ENCODE assay signal across 24 cellular contexts in the genomic region with DNA sequence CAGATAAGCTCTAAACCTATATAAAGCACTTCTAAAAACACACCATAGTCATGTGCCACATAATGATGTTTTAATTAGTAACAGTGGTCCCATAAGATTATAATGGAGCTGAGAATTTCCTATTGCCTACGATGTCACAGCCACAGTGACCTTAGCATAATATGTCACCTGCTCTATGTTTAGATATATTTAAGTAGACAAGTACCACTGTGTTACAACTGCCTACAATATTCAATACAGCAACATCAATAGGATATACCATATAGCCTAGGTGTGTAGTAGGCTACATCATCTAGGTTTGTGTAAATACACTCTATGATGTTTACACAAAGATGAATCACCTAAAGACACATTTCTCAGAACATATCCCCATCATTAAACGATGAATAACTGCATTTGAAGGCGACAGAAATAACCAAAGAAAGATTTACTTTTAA. TPM values are rescaled to one million over a fixed set of nuclear protein-coding genes. Genes with fewer than 3 reads are reported as not detected.
A peak's percentile ranks its signal among the peaks of the same experiment; 100 is the strongest.
DNase-seq lines count a peak whose midpoint lies in the region; ATAC-seq, FAIRE-seq and TF ChIP-seq lines count a peak whose summit lies in the region.
"Had no signal": no experiment of that assay in that cellular context is flagged by ENCODE, and none has a peak within 500 bp of the region (broad histone marks: within the 10 kb centered on the region; RNA-seq: fewer than 3 reads in every experiment).

No MANE protein-coding gene starts in this region.

- H3K36me3 ChIP-seq in PC-9 (ENCODE audit: low read depth) (no peaks in the 10 kb centered on the region), keratinocyte (ENCODE audit: control insufficient read depth in 2 of 2, extremely low read depth in 1 of 2, insufficient read depth in 2 of 2, low read length in 2 of 2) (no peaks in the 10 kb centered on the region), spleen (peaks cover 0 to 3% (median 0%) of the 10 kb centered on the region in 6 donors), Karpas-422 (ENCODE audit: insufficient read depth, low read length) (no peaks in the 10 kb centered on the region)
- H3K36me3 ChIP-seq: BE2C, neutrophil, prostate gland had no signal

- BruUV-seq in PC-9 (replicated peaks; lab: Mats Ljungman, UMichigan): no TSS peak

- H3K9ac ChIP-seq in keratinocyte (ENCODE audit: control insufficient read depth, extremely low read depth, insufficient read depth, low read length): no peak overlapping the region
- H3K9ac ChIP-seq in Karpas-422 (ENCODE audit: low read length): no peak overlapping the region
- H3K9ac ChIP-seq: GM23248 had no signal

- ATAC-seq in GM18519 (IDR thresholded peaks at IDR 0.05; ENCODE audit: low FRiP score, unreplicated experiment): no peak
- ATAC-seq: SK-N-SH treated with all-trans-retinoic acid at 6 μM for 48 hours had no signal

- no peaks in the 10 kb centered on the region for H3K9me1 ChIP-seq in keratinocyte (ENCODE audit: control insufficient read depth, extremely low read depth, insufficient read depth, low read length)

- TF ChIP-seq CTCF in PC-9 (conservative IDR thresholded peaks at IDR 0.05) (no peak), keratinocyte (optimal IDR thresholded peaks at IDR 0.05 in 1 of 3, IDR thresholded peaks at IDR 0.05 in 1 of 3, conservative IDR thresholded peaks at IDR 0.05 in 1 of 3; ENCODE audit: extremely low read depth in 1 of 3, insufficient read depth in 2 of 3, low read length in 3 of 3) (no peak), spleen (IDR thresholded peaks at IDR 0.05 in 8 of 11, conservative IDR thresholded peaks at IDR 0.05 in 3 of 11) (no peak)

- WGBS in spleen, 5 donors: 86 to 97% (median 92%) methylated on average over 3 of the region's 3 CpGs

- H3K4me2 ChIP-seq in PC-9: peak overlapping the region; percentile 47
- no peak overlapping the region for H3K4me2 ChIP-seq in keratinocyte (ENCODE audit: control insufficient read depth, extremely low read depth, insufficient read depth, low read depth, low read length)
- H3K4me2 ChIP-seq in Karpas-422 (ENCODE audit: low read depth, low read length, poor library complexity, severe bottlenecking): no peak overlapping the region

- POLR2A ChIA-PET in PC-9 (lab: Charles Lee; ENCODE audit: unreplicated experiment): interaction anchor here (0.6 kb wide), 1 partner anchor 202 kb away, joined by 6 read pairs; no protein-coding TSS in a partner anchor

- H3K9me3 ChIP-seq in PC-9 (ENCODE audit: insufficient read depth, low read depth) (no peaks in the 10 kb centered on the region), keratinocyte (ENCODE audit: control insufficient read depth, low read depth, low read length) (no peaks in the 10 kb centered on the region), spleen (no peaks in the 10 kb centered on the region), Karpas-422 (ENCODE audit: low read length) (no peaks in the 10 kb centered on the region)
- H3K9me3 ChIP-seq: BE2C, Caco-2, neutrophil, prostate gland had no signal

- dilution Hi-C loops in keratinocyte (cut with MboI; ENCODE audit: extremely low pct_ligation_motif_present, low sequenced_read_pairs): no loop called here

- peaks cover 18% of the 10 kb centered on the region for H3K4me1 ChIP-seq in PC-9 (replicated peaks; ENCODE audit: insufficient read depth)
- H3K4me1 ChIP-seq in keratinocyte (ENCODE audit: control insufficient read depth, extremely low read depth, insufficient read depth, low read length): no peaks in the 10 kb centered on the region
- no peaks in the 10 kb centered on the region for H3K4me1 ChIP-seq in spleen
- peaks cover 4% of the 10 kb centered on the region for H3K4me1 ChIP-seq in Karpas-422 (ENCODE audit: low read length)
- H3K4me1 ChIP-seq: BE2C, Caco-2, prostate gland had no signal

- H3K4me3 ChIP-seq in PC-9 (no peak overlapping the region), keratinocyte (ENCODE audit: control insufficient read depth in 2 of 3, extremely low read depth in 1 of 3, insufficient read depth in 2 of 3, low read depth in 1 of 3, low read length in 3 of 3) (no peak overlapping the region), spleen (no peak overlapping the region), Karpas-422 (ENCODE audit: low read length) (no peak overlapping the region)
- H3K4me3 ChIP-seq: GM23248, prostate gland had no signal

- TF ChIP-seq POLR2A in GM12892 (IDR thresholded peaks at IDR 0.05; ENCODE audit: low read depth, low read length) (no peak), spleen (IDR thresholded peaks at IDR 0.05) (no peak)

- H2AFZ ChIP-seq in PC-9: no peak overlapping the region
- H2AFZ ChIP-seq in keratinocyte (ENCODE audit: control insufficient read depth, low read length): no peak overlapping the region
- no peak overlapping the region for H2AFZ ChIP-seq in Karpas-422 (ENCODE audit: low read length)
- H2AFZ ChIP-seq: GM23248 had no signal

- FAIRE-seq in GM12892 (lab: Jason Lieb, UNC) (peak; percentile 46), keratinocyte (lab: Jason Lieb, UNC) (peak; percentile 20)

- H3K27me3 ChIP-seq in PC-9 (ENCODE audit: insufficient read depth, low read depth) (no peaks in the 10 kb centered on the region), keratinocyte (ENCODE audit: control insufficient read depth, extremely low read depth, insufficient read depth, low read length) (no peaks in the 10 kb centered on the region), spleen (replicated peaks in 1 of 7) (no peaks in the 10 kb centered on the region), Karpas-422 (ENCODE audit: low read length) (no peaks in the 10 kb centered on the region)
- H3K27me3 ChIP-seq: BE2C, neutrophil had no signal

- H3K79me2 ChIP-seq in PC-9 (ENCODE audit: low read depth): peaks cover 30% of the 10 kb centered on the region
- H3K79me2 ChIP-seq in keratinocyte (ENCODE audit: control insufficient read depth, insufficient read depth, low read length): peaks cover 55% of the 10 kb centered on the region
- H3K79me2 ChIP-seq in Karpas-422 (ENCODE audit: low read length): peaks cover 71% of the 10 kb centered on the region

- H3K9me2 ChIP-seq in PC-9 (ENCODE audit: insufficient read depth) (0 out of 2 replicates have a peak, but pooled peaks cover 5% of the 10 kb centered on the region), Karpas-422 (replicated peaks; ENCODE audit: insufficient read depth, low read length) (no peaks in the 10 kb centered on the region)

- CTCF ChIA-PET in PC-9 (lab: Charles Lee): no interaction called here

- intact Hi-C loops in PC-9 (cut with micrococcal nuclease; ENCODE audit: unreplicated experiment) (no loop called here), spleen (cut with DNase I; ENCODE audit: low total_unique reads) (no loop called here)

- H3F3A ChIP-seq in PC-9 (ENCODE audit: insufficient read depth, low read depth): peaks cover 4% of the 10 kb centered on the region; the same call in 1 of the 2 replicates

- 0 out of 2 replicates have a peak, but pooled peaks cover 3% of the 10 kb centered on the region for H4K20me1 ChIP-seq in PC-9 (ENCODE audit: insufficient read depth)
- H4K20me1 ChIP-seq in keratinocyte (ENCODE audit: control insufficient read depth, extremely low read depth, insufficient read depth, low read length): peaks cover 4% of the 10 kb centered on the region
- H4K20me1 ChIP-seq in Karpas-422 (ENCODE audit: insufficient read depth, low read depth, low read length): no peaks in the 10 kb centered on the region

- H3K27ac ChIP-seq in PC-9 (peak overlapping the region; percentile 26; the same call in 1 of the 2 replicates), keratinocyte (ENCODE audit: control insufficient read depth, insufficient read depth, low read length) (no peak overlapping the region), spleen (no peak overlapping the region), Karpas-422 (ENCODE audit: low read length) (no peak overlapping the region)
- H3K27ac ChIP-seq: GM23248, neutrophil, prostate gland had no signal

- DNase-seq in SIG-M5 treated with dmso at 0.1 percent for 504 hours (lab: John Stamatoyannopoulos, UW; ENCODE audit: unreplicated experiment) (peak; percentile 11), SIG-M5 (lab: John Stamatoyannopoulos, UW) (no peak), GM12892 (ENCODE audit: insufficient read length) (no peak), PC-9 (peak in 1 of 2 experiments; percentile 63), keratinocyte (ENCODE audit: low read depth, low spot score) (no peak), spleen (no peak), Karpas-422 (no peak)
- DNase-seq: activated CD4-positive, alpha-beta T cell treated with anti-CD3 and anti-CD28 coated beads, Interleukin-2, amount 50 U/mL, for 1 hour; activated naive CD4-positive, alpha-beta T cell treated with anti-CD3 and anti-CD28 coated beads, Interleukin-2, amount 10 ng/mL, durations not matched to agents 7 days and 5 days; amygdala; BE2C; Caco-2; GM23248; KBM-7; NCI-H1436; NCI-H524 had no signal

RNA-seq across cellular contexts. Expression of a gene that starts 24.5 kb away (rescaled TPM):
- polyA plus RNA-seq in GM12892 (2012; ENCODE audit: missing spikeins): 0.32 TPM
- not detected in 2 replicates for total RNA-seq in PC-9 (2021)
- not detected in 3 replicates for polyA plus RNA-seq in keratinocyte
- not detected for polyA plus RNA-seq in keratinocyte (2011; ENCODE audit: low read depth)
- not detected in 2 replicates for polyA plus RNA-seq in keratinocyte (2011; cell fraction: cytosol; rRNA removed)
- not detected in 2 replicates for polyA plus RNA-seq in keratinocyte (2011; cell fraction: nucleus; rRNA removed)
- 0.27 TPM in 1 of 2 replicates, not detected in the other for polyA plus RNA-seq in keratinocyte (2012; ENCODE audit: low replicate concordance)
- not detected in 3 replicates for polyA minus RNA-seq in keratinocyte
- not detected for polyA minus RNA-seq in keratinocyte (2011; cell fraction: cytosol; rRNA and poly(A)+ RNA removed)
- not detected in 2 replicates for polyA minus RNA-seq in keratinocyte (2011; cell fraction: nucleus; rRNA and poly(A)+ RNA removed)
- 1 to 10 TPM in 1 of 7 donors, under 1 TPM in 3, not detected in 3; 0.11 to 2.7 (median 0.46) TPM for total RNA-seq in spleen
- polyA plus RNA-seq in spleen: under 1 TPM in 2 of 3 donors, not detected in 1; 0.03 to 0.54 TPM
- not detected in 2 replicates for total RNA-seq in Karpas-422 (2014; rRNA removed; shearing (Covaris generic); ENCODE audit: low replicate concordance)
- total RNA-seq: Caco-2; glomerular endothelial cell; GM23248; kidney epithelial cell; prostate gland; RPMI7951; T-helper 2 cell treated with Interferon-gamma antibody and Interleukin-4, amounts not matched to agents 100 ng/mL and 5 ng/mL, for 36 hours had no signal
